In the genomic region with DNA sequence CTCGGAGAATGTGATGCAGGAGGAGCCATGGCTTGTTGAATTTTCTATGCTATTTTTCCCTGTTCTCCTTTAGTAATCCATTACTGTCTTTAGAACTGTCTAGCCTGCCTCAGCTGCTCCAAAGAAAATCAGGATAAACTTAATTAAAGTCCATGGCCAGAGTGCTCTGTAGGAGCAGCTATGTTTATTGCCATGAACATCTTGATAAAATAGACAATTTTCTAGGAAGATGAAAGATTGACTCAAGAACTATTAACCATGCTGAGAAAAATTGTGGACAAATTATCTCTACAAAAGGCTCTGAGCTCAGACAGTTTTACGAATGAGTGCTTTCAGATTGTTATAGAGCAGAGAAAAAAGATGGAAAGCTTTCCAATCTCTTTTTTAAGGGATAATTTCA, we compare ENCODE assay signal across 11 cellular contexts.
"Had no signal": no experiment of that assay in that cellular context is flagged by ENCODE, and none has a peak within 500 bp of the region (broad histone marks: within the 10 kb centered on the region; RNA-seq: fewer than 3 reads in every experiment).

No MANE protein-coding gene starts in this region.

- H3K4me2 ChIP-seq: GM23338 had no signal

- H3K27ac ChIP-seq: GM23248 had no signal

- H3K4me1 ChIP-seq: HAP-1 had no signal

- H2AFZ ChIP-seq: GM23248, GM23338 had no signal

- H3K36me3 ChIP-seq: HAP-1 had no signal

- DNase-seq: GM23248, GOT3, H7, H9, HCEC 1CT, HFFc6 had no signal

- H3K9me3 ChIP-seq: HAP-1 had no signal

- H3K27ac Mint-ChIP-seq: GM23338, H9, HFFc6 had no signal

- H3K9ac ChIP-seq: GM23248 had no signal

- H3K4me3 Mint-ChIP-seq: GM23338, H9, HFFc6 had no signal

- ATAC-seq: GM23338, HCT116 had no signal

- H3K4me3 ChIP-seq: GM23248, GM23338, HAP-1 had no signal

- H3K9me3 Mint-ChIP-seq: HFFc6 had no signal

- FAIRE-seq: H1, H54 had no signal
